18 cellular contexts compared by ENCODE assay signal in genomic region chr3:17143893-17144664, GRCh38.
DNase-seq lines count a peak whose midpoint lies in the region; ATAC-seq and TF ChIP-seq lines count a peak whose summit lies in the region.
"Had no signal": no experiment of that assay in that cellular context is flagged by ENCODE, and none has a peak within 500 bp of the region (broad histone marks: within the 10 kb centered on the region; RNA-seq: fewer than 3 reads in every experiment).

No MANE protein-coding gene starts in this region.

- peak; percentile 19 to 20 for ATAC-seq in activated T-cell treated with anti-CD3 and anti-CD28 coated beads, Interleukin-2, amount 50 U/mL, for 72 hours (replicated peaks in 1 of 2)
- no peak for ATAC-seq in GM18519 (IDR thresholded peaks at IDR 0.05; ENCODE audit: low FRiP score, unreplicated experiment)

- H4K20me1 ChIP-seq in OCI-LY3 (ENCODE audit: insufficient read depth, low read length), result no peaks in the 10 kb centered on the region

- TF ChIP-seq CTCF in OCI-LY3 (IDR thresholded peaks at IDR 0.05; ENCODE audit: low read depth, low read length), result no peak
- TF ChIP-seq CTCF in progenitor cell of endocrine pancreas (IDR thresholded peaks at IDR 0.05; ENCODE audit: unreplicated experiment), result no peak

- intact Hi-C loops in activated T-helper 2 cell treated with anti-CD3 and anti-CD28 coated beads, Interferon-gamma antibody, Interleukin-2, Interleukin-4, amounts not matched to agents 10 μg/mL and 5 μg/mL and 100 μg/mL, durations not matched to agents 14 hours and 24 hours and 36 hours (cut with micrococcal nuclease), result no loop called here

- H3K27ac Mint-ChIP-seq in activated T-cell treated with anti-CD3 and anti-CD28 coated beads, Interleukin-2, amount 50 U/mL, for 72 hours, result peak overlapping the region; percentile 79
- H3K27ac Mint-ChIP-seq in activated T-helper 2 cell treated with anti-CD3 and anti-CD28 coated beads, Interferon-gamma antibody, Interleukin-2, Interleukin-4, amounts not matched to agents 10 μg/mL and 5 μg/mL and 100 μg/mL, durations not matched to agents 14 hours and 24 hours and 36 hours, result peak overlapping the region; percentile 40
- peak overlapping the region; percentile 45 for H3K27ac Mint-ChIP-seq in progenitor cell of endocrine pancreas

- H2AFZ ChIP-seq in OCI-LY3 (ENCODE audit: low read depth, low read length), result no peak overlapping the region

- no peaks in the 10 kb centered on the region for H3K27me3 Mint-ChIP-seq in activated T-cell treated with anti-CD3 and anti-CD28 coated beads, Interleukin-2, amount 50 U/mL, for 72 hours (ENCODE audit: low read depth)
- H3K27me3 Mint-ChIP-seq in activated T-helper 2 cell treated with anti-CD3 and anti-CD28 coated beads, Interferon-gamma antibody, Interleukin-2, Interleukin-4, amounts not matched to agents 10 μg/mL and 5 μg/mL and 100 μg/mL, durations not matched to agents 14 hours and 24 hours and 36 hours (ENCODE audit: low read depth), result no peaks in the 10 kb centered on the region
- H3K27me3 Mint-ChIP-seq in progenitor cell of endocrine pancreas, result no peaks in the 10 kb centered on the region

- 0 out of 2 replicates have a peak overlapping the region, but pooled peaks have one; percentile 7 for H3K4me2 ChIP-seq in OCI-LY3 (ENCODE audit: low read length)

- no peak for DNase-seq in activated T-cell treated with anti-CD3 and anti-CD28 coated beads, Interleukin-2, amount 50 U/mL, for 72 hours
- DNase-seq in activated T-cell treated with anti-CD3 and anti-CD28 coated beads for 4 hours (no peak), progenitor cell of endocrine pancreas (ENCODE audit: low spot score, unreplicated experiment) (no peak), COR-L47 (lab: John Stamatoyannopoulos, UW) (no peak)
- no peak for DNase-seq in activated T-helper 2 cell treated with anti-CD3 and anti-CD28 coated beads, Interferon-gamma antibody, Interleukin-2, Interleukin-4, amounts not matched to agents 10 μg/mL and 5 μg/mL and 100 μg/mL, durations not matched to agents 14 hours and 24 hours and 36 hours (ENCODE audit: low spot score)
- no peak for DNase-seq in stimulated activated CD4-positive, alpha-beta T cell treated with anti-CD3 and anti-CD28 coated beads, Interleukin-12 subunit alpha, Interleukin-12 subunit beta, amount 100 ng/mL, for 4 hours
- DNase-seq: DMS153, HCEC 1CT, IMR-90, Kasumi-1, NCI-H1105, NCI-H1694 treated with DMSO at 0.1 percent for 48 hours, NCI-H226, NCI-H524 treated with DMSO at 0.1 percent for 48 hours, SHP77 treated with DMSO at 0.1 percent for 48 hours had no signal

- no peak overlapping the region for H3K9ac ChIP-seq in OCI-LY3 (ENCODE audit: low read length)

- no peaks in the 10 kb centered on the region for H3K36me3 ChIP-seq in OCI-LY3 (replicated peaks; ENCODE audit: low read depth, low read length)

- H3K4me3 Mint-ChIP-seq in activated T-cell treated with anti-CD3 and anti-CD28 coated beads, Interleukin-2, amount 50 U/mL, for 72 hours, result peak overlapping the region; percentile 63 to 66
- H3K4me3 Mint-ChIP-seq in activated T-helper 2 cell treated with anti-CD3 and anti-CD28 coated beads, Interferon-gamma antibody, Interleukin-2, Interleukin-4, amounts not matched to agents 10 μg/mL and 5 μg/mL and 100 μg/mL, durations not matched to agents 14 hours and 24 hours and 36 hours (ENCODE audit: low read depth), result no peak overlapping the region
- no peak overlapping the region for H3K4me3 Mint-ChIP-seq in progenitor cell of endocrine pancreas (ENCODE audit: low read depth)

- no peaks in the 10 kb centered on the region for H3K9me3 ChIP-seq in OCI-LY3 (ENCODE audit: insufficient read depth, low read length)

- H3K4me1 Mint-ChIP-seq in activated T-cell treated with anti-CD3 and anti-CD28 coated beads, Interleukin-2, amount 50 U/mL, for 72 hours (ENCODE audit: low read depth), result peaks cover 46% of the 10 kb centered on the region
- peaks cover 45% of the 10 kb centered on the region for H3K4me1 Mint-ChIP-seq in activated T-helper 2 cell treated with anti-CD3 and anti-CD28 coated beads, Interferon-gamma antibody, Interleukin-2, Interleukin-4, amounts not matched to agents 10 μg/mL and 5 μg/mL and 100 μg/mL, durations not matched to agents 14 hours and 24 hours and 36 hours (ENCODE audit: low read depth)
- H3K4me1 Mint-ChIP-seq in progenitor cell of endocrine pancreas (ENCODE audit: low read depth), result no peaks in the 10 kb centered on the region

- peaks cover 1 to 4% of the 10 kb centered on the region in 2 donors for H3K36me3 Mint-ChIP-seq in activated T-cell treated with anti-CD3 and anti-CD28 coated beads, Interleukin-2, amount 50 U/mL, for 72 hours (ENCODE audit: insufficient read depth in 2 of 2)
- peaks cover 7% of the 10 kb centered on the region for H3K36me3 Mint-ChIP-seq in activated T-helper 2 cell treated with anti-CD3 and anti-CD28 coated beads, Interferon-gamma antibody, Interleukin-2, Interleukin-4, amounts not matched to agents 10 μg/mL and 5 μg/mL and 100 μg/mL, durations not matched to agents 14 hours and 24 hours and 36 hours (ENCODE audit: low read depth)
- H3K36me3 Mint-ChIP-seq in progenitor cell of endocrine pancreas (ENCODE audit: insufficient read depth), result no peaks in the 10 kb centered on the region

- no peak overlapping the region for H3K4me3 ChIP-seq in OCI-LY3 (ENCODE audit: low read length)

- H3K27me3 ChIP-seq in OCI-LY3 (ENCODE audit: low read depth, low read length), result no peaks in the 10 kb centered on the region; the same call in 1 of the 2 replicates

- H3K27ac ChIP-seq in OCI-LY3 (ENCODE audit: low read length), result no peak overlapping the region
- H3K27ac ChIP-seq: C4-2B had no signal

- H3K4me1 ChIP-seq in OCI-LY3 (ENCODE audit: low read length), result peaks cover 10% of the 10 kb centered on the region

- peaks cover 0 to 2% of the 10 kb centered on the region in 2 donors for H3K9me3 Mint-ChIP-seq in activated T-cell treated with anti-CD3 and anti-CD28 coated beads, Interleukin-2, amount 50 U/mL, for 72 hours
- H3K9me3 Mint-ChIP-seq in activated T-helper 2 cell treated with anti-CD3 and anti-CD28 coated beads, Interferon-gamma antibody, Interleukin-2, Interleukin-4, amounts not matched to agents 10 μg/mL and 5 μg/mL and 100 μg/mL, durations not matched to agents 14 hours and 24 hours and 36 hours, result peaks cover 4% of the 10 kb centered on the region
- no peaks in the 10 kb centered on the region for H3K9me3 Mint-ChIP-seq in progenitor cell of endocrine pancreas (ENCODE audit: low read depth)

- H3K79me2 ChIP-seq in OCI-LY3 (ENCODE audit: low read length), result no peaks in the 10 kb centered on the region

Comparison
In these comparisons a context has a peak if more than half of its experiments do, and no peak if none do; other contexts are left out.
1. H3K4me3 Mint-ChIP-seq: peak in activated T-cell treated with anti-CD3 and anti-CD28 coated beads, Interleukin-2, amount 50 U/mL, for 72 hours (2 of 2); none in activated T-helper 2 cell treated with anti-CD3 and anti-CD28 coated beads, Interferon-gamma antibody, Interleukin-2, Interleukin-4, amounts not matched to agents 10 μg/mL and 5 μg/mL and 100 μg/mL, durations not matched to agents 14 hours and 24 hours and 36 hours (single experiment) and progenitor cell of endocrine pancreas (single experiment).
2. Peak in every context shown above with its lines, with median percentiles within 50 percentile points of each other: H3K27ac Mint-ChIP-seq.